In the genomic region with DNA sequence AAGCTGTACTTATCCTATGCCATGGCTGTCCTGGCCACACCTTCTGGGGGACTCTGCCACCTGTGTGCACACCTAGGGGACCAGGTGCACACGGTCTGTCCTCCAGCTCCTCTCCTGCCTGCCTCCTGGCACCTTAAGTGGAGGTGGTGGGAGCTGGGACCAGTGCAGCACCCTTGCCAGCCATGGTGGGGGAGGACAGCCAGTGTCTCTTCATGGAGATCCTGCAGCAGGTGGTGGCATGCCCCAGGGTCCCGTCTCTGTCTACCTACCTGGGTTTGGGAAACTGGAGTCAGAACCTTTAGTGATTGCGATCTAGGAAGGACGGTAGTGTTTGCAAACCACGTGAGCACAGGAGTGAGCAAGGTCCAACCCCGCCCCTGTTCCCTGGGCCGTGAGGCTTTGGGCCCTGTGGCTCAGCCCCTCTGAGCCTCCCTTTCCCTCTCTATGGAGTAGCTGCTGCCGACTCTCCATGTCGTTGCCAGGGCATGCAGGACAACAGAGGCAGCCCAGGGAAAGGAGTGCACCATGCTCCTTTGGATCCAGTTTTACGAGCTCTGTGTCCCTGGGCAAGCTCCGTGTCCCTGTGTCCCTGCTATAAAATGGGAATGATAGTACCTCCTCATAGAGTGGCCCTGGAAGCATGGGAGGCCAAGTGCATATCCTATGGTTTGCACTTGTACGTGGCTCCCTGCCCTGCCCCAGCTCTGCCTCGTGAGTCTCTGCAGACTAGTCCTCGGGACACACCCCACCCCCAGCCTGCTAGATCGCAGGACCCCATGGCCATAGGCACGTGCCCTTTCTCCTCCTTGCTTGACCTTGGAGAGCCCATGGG, we compare ENCODE assay signal across 15 cellular contexts. TPM values are rescaled to one million over a fixed set of nuclear protein-coding genes. Genes with fewer than 3 reads are reported as not detected.
DNase-seq lines count a peak whose midpoint lies in the region; ATAC-seq and TF ChIP-seq lines count a peak whose summit lies in the region.
"Had no signal": no experiment of that assay in that cellular context is flagged by ENCODE, and none has a peak within 500 bp of the region (broad histone marks: within the 10 kb centered on the region; RNA-seq: fewer than 3 reads in every experiment).

No MANE protein-coding gene starts in this region.

- peak overlapping the region; percentile 64 for H2BK120ac ChIP-seq in neuronal stem cell (ENCODE audit: low read depth, low read length)

- peaks cover 5% of the 10 kb centered on the region for H3K79me1 ChIP-seq in neuronal stem cell (ENCODE audit: low read depth, low read length)

- peak overlapping the region; percentile 34 for H3K9ac ChIP-seq in neuronal stem cell (ENCODE audit: low read depth, low read length, poor library complexity)
- H3K9ac ChIP-seq: KMS-11 had no signal

- peak overlapping the region; percentile 63 for H2BK5ac ChIP-seq in neuronal stem cell (ENCODE audit: low read length)

- peaks cover 40% of the 10 kb centered on the region for H3K4me1 ChIP-seq in hepatocyte (ENCODE audit: insufficient read depth)
- peaks cover 37 to 50% of the 10 kb centered on the region in 2 donors for H3K4me1 ChIP-seq in neuronal stem cell (ENCODE audit: control insufficient read depth in 2 of 2, insufficient read depth in 1 of 2, low read depth in 1 of 2, low read length in 2 of 2)

- no peak for TF ChIP-seq CTCF in C4-2B (conservative IDR thresholded peaks at IDR 0.05)
- no peak for TF ChIP-seq CTCF in VCaP (conservative IDR thresholded peaks at IDR 0.05)
- TF ChIP-seq CTCF in hepatocyte (IDR thresholded peaks at IDR 0.05; ENCODE audit: poor library complexity) = no peak

- H3K27ac ChIP-seq in C4-2B = peak overlapping the region; percentile 59
- peak overlapping the region; percentile 40; the same call in 1 of the 2 replicates for H3K27ac ChIP-seq in VCaP
- peak overlapping the region; percentile 92 for H3K27ac ChIP-seq in hepatocyte
- H3K27ac ChIP-seq in neuronal stem cell (replicated peaks; ENCODE audit: low read length) = no peak overlapping the region
- H3K27ac ChIP-seq: KMS-11 had no signal

- no peaks in the 10 kb centered on the region for H3K9me2 ChIP-seq in hepatocyte (replicated peaks; ENCODE audit: insufficient read depth)

- H3K79me2 ChIP-seq in hepatocyte = peaks cover 33% of the 10 kb centered on the region

- peak overlapping the region; percentile 33 for H3K14ac ChIP-seq in neuronal stem cell (ENCODE audit: low read length)

- H3K4me3 ChIP-seq in hepatocyte (no peak overlapping the region), neuronal stem cell (ENCODE audit: low read length in 2 of 2) (no peak overlapping the region)

- no peak for ATAC-seq in GM21529 (IDR thresholded peaks at IDR 0.05; ENCODE audit: unreplicated experiment)
- ATAC-seq: HCT116 had no signal

- peak overlapping the region; percentile 94 for H2AK5ac ChIP-seq in neuronal stem cell (ENCODE audit: low read depth, low read length)

- peak; percentile 85 for DNase-seq in hepatocyte (ENCODE audit: low spot score)
- no peak for DNase-seq in neuronal stem cell (ENCODE audit: low spot score)
- DNase-seq in medulla oblongata (ENCODE audit: extremely low spot score) = no peak
- DNase-seq in AG08396 (ENCODE audit: low spot score) = no peak
- no peak for DNase-seq in stimulated activated CD4-positive, alpha-beta T cell treated with anti-CD3 and anti-CD28 coated beads, Interleukin-15, amount 100 ng/mL, for 24 hours
- DNase-seq: activated CD4-positive, alpha-beta T cell treated with anti-CD3 and anti-CD28 coated beads for 48 hours; activated naive CD4-positive, alpha-beta T cell treated with anti-CD3 and anti-CD28 coated beads for 36 hours; effector CD8-positive, alpha-beta T cell; NCI-H226; occipital lobe had no signal

- no peaks in the 10 kb centered on the region for H4K20me1 ChIP-seq in hepatocyte (ENCODE audit: insufficient read depth, poor library complexity, severe bottlenecking)

- H3K36me3 ChIP-seq in hepatocyte (replicated peaks; ENCODE audit: insufficient read depth, low read depth) = no peaks in the 10 kb centered on the region
- no peaks in the 10 kb centered on the region for H3K36me3 ChIP-seq in neuronal stem cell (replicated peaks in 1 of 2; ENCODE audit: control insufficient read depth in 2 of 2, insufficient read depth in 2 of 2, low read length in 2 of 2)

- H3K4ac ChIP-seq in neuronal stem cell (ENCODE audit: low read length) = peak overlapping the region; percentile 55

- H3K4me2 ChIP-seq in hepatocyte = peak overlapping the region; percentile 63
- H3K4me2 ChIP-seq in neuronal stem cell (ENCODE audit: insufficient read depth, low read length, poor library complexity, severe bottlenecking) = no peak overlapping the region
- H3K4me2 ChIP-seq: KMS-11 had no signal

- peak overlapping the region; percentile 89 for H3K18ac ChIP-seq in neuronal stem cell (ENCODE audit: low read length)

- H2AFZ ChIP-seq in hepatocyte = no peak overlapping the region
- H2AFZ ChIP-seq in neuronal stem cell (ENCODE audit: low read length) = no peak overlapping the region

- H2BK15ac ChIP-seq in neuronal stem cell (ENCODE audit: low read length) = peak overlapping the region; percentile 42

- H2BK12ac ChIP-seq in neuronal stem cell (ENCODE audit: low read length) = peak overlapping the region; percentile 69

- H4K8ac ChIP-seq in neuronal stem cell (ENCODE audit: low read depth, low read length) = no peak overlapping the region

- H3K27me3 ChIP-seq in hepatocyte (no peaks in the 10 kb centered on the region), neuronal stem cell (ENCODE audit: control insufficient read depth in 3 of 3, insufficient read depth in 3 of 3, low read depth in 1 of 3, low read length in 3 of 3) (no peaks in the 10 kb centered on the region)

- WGBS in hepatocyte (ENCODE audit: low lambda C conversion rate, missing lambda C conversion rate) = 42% methylated on average over 16 of the region's 16 CpGs
- no CpG with 5 or more reads among the region's 16 CpGs for WGBS in neuronal stem cell (ENCODE audit: extremely low coverage in 2 of 2, insufficient read length in 2 of 2, insufficient replicate concordance in 1 of 2), 2 donors

- H3K23ac ChIP-seq in neuronal stem cell (ENCODE audit: low read depth, low read length, poor library complexity) = peak overlapping the region; percentile 31

- no peaks in the 10 kb centered on the region for H3K9me3 ChIP-seq in hepatocyte (ENCODE audit: low read depth)
- no peaks in the 10 kb centered on the region for H3K9me3 ChIP-seq in neuronal stem cell (replicated peaks in 1 of 2; ENCODE audit: control insufficient read depth in 2 of 2, insufficient read depth in 1 of 2, low read depth in 1 of 2, low read length in 2 of 2)

- H4K91ac ChIP-seq in neuronal stem cell (ENCODE audit: low read depth, low read length, poor library complexity) = peak overlapping the region; percentile 98

RNA-seq across cellular contexts. Expression of gene ADGRG1, which starts 7.1 kb away (rescaled TPM):
- total RNA-seq in hepatocyte = 29.6 and 45.9 TPM in 2 replicates
- polyA plus RNA-seq in hepatocyte = 58.0 and 61.1 TPM in 2 replicates
- 127 TPM for polyA plus RNA-seq in neuronal stem cell (2013, experiment 1 of 2)
- polyA plus RNA-seq in neuronal stem cell (2013, experiment 2 of 2) = 124 TPM

RNA-seq across cellular contexts. Expression of gene ADGRG3, which starts 32.6 kb away (rescaled TPM):
- total RNA-seq in hepatocyte = 0.20 TPM in 1 of 2 replicates, not detected in the other
- not detected in 2 replicates for polyA plus RNA-seq in hepatocyte
- polyA plus RNA-seq in neuronal stem cell (2013, experiment 1 of 2) = 0.25 TPM
- 0.33 TPM for polyA plus RNA-seq in neuronal stem cell (2013, experiment 2 of 2)

RNA-seq across cellular contexts. Expression of gene DRC7, which starts 59.1 kb away (rescaled TPM):
- total RNA-seq in hepatocyte = 0.27 TPM in 1 of 2 replicates, not detected in the other
- polyA plus RNA-seq in hepatocyte = 0.93 TPM in 1 of 2 replicates, not detected in the other
- polyA plus RNA-seq in neuronal stem cell (2013, experiment 1 of 2) = 0.28 TPM
- polyA plus RNA-seq in neuronal stem cell (2013, experiment 2 of 2) = 0.21 TPM
